Comparison of ENCODE assay signal across 1 cellular context in the genomic region with DNA sequence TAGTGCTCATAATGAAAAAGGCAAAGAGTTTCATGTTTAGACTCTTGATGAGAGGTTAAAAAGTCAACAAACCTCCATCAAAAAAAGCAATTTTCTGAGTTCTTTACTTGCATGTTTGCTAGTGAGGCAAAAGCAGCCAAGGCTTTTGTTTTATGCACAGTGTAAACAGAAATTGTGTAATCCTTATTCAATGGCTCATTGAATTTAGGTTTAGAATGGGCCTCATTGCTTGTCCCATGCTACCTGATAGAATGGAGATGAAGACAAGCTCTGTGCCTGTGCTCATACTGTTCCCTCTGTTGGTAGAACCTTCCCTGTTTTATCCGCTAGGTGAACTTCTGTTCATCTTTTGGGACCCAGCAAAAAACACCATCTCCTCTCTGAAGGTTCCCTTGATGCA.
TF ChIP-seq lines count a peak whose summit lies in the region.

No MANE protein-coding gene starts in this region.

TF ChIP-seq in WTC11, 78 proteins besides CTCF, POLR2A, EP300 and RAD21 (continued from another document):
- no peak for TF ChIP-seq ARID4B (CRISPR knock-in tag; IDR thresholded peaks at IDR 0.05; ENCODE audit: borderline replicate concordance)
- TF ChIP-seq PRDM15 (CRISPR knock-in tag; IDR thresholded peaks at IDR 0.05): no peak
- TF ChIP-seq FOXJ3 (CRISPR knock-in tag; IDR thresholded peaks at IDR 0.05; ENCODE audit: borderline replicate concordance): no peak
- TF ChIP-seq TEAD1 (CRISPR knock-in tag; IDR thresholded peaks at IDR 0.05): no peak
- no peak for TF ChIP-seq ELF4 (CRISPR knock-in tag; IDR thresholded peaks at IDR 0.05; ENCODE audit: low read depth)
- TF ChIP-seq ZSCAN18 (CRISPR knock-in tag; IDR thresholded peaks at IDR 0.05): no peak
- no peak for TF ChIP-seq IRF2 (CRISPR knock-in tag; IDR thresholded peaks at IDR 0.05; ENCODE audit: borderline replicate concordance, low read depth)
- TF ChIP-seq ZNF423 (CRISPR knock-in tag; IDR thresholded peaks at IDR 0.05): no peak
- no peak for TF ChIP-seq IRF1 (CRISPR knock-in tag; IDR thresholded peaks at IDR 0.05)
- TF ChIP-seq SMAD4 (CRISPR knock-in tag; IDR thresholded peaks at IDR 0.05): no peak
TF ChIP-seq in WTC11: peak in this region for 0.
